ENCODE assay signal across 19 cellular contexts in genomic region chr1:176878750-176879536, GRCh38.
DNase-seq lines count a peak whose midpoint lies in the region; ATAC-seq and TF ChIP-seq lines count a peak whose summit lies in the region.
"Had no signal": no experiment of that assay in that cellular context is flagged by ENCODE, and none has a peak within 500 bp of the region (broad histone marks: within the 10 kb centered on the region; RNA-seq: fewer than 3 reads in every experiment).

No MANE protein-coding gene starts in this region.

- ATAC-seq in Right ventricle myocardium superior (ENCODE audit: poor library complexity) (no peak), GM19455 (IDR thresholded peaks at IDR 0.05; ENCODE audit: unreplicated experiment) (no peak)

- H3K4me1 ChIP-seq in left ventricle myocardium inferior (no peaks in the 10 kb centered on the region), Karpas-422 (ENCODE audit: low read length) (peaks cover 6% of the 10 kb centered on the region; the same call in 1 of the 2 replicates)
- H3K4me1 ChIP-seq: HAP-1, SJSA1, uterus had no signal

- H3K27ac ChIP-seq in left ventricle myocardium inferior (replicated peaks) (no peak overlapping the region), Karpas-422 (ENCODE audit: low read length) (no peak overlapping the region)
- H3K27ac ChIP-seq: cardiac muscle cell, SJSA1, uterus, VCaP had no signal

- H3K4me2 ChIP-seq in Karpas-422 (ENCODE audit: low read depth, low read length, poor library complexity, severe bottlenecking): no peak overlapping the region

- TF ChIP-seq CTCF in left ventricle myocardium inferior (IDR thresholded peaks at IDR 0.05; ENCODE audit: borderline replicate concordance) (peak; percentile 17), astrocyte of the spinal cord (IDR thresholded peaks at IDR 0.05; ENCODE audit: low read depth, low read length) (peak; percentile 8), retinal pigment epithelial cell (conservative IDR thresholded peaks at IDR 0.05; ENCODE audit: low read depth, low read length) (peak; percentile 24)

- H3K9ac ChIP-seq in Karpas-422 (ENCODE audit: low read length): no peak overlapping the region

- H3K4me3 ChIP-seq in left ventricle myocardium inferior (no peak overlapping the region), Karpas-422 (ENCODE audit: low read length) (no peak overlapping the region), astrocyte of the spinal cord (ENCODE audit: low read depth, low read length) (no peak overlapping the region), retinal pigment epithelial cell (ENCODE audit: low read length) (no peak overlapping the region)
- H3K4me3 ChIP-seq: cardiac muscle cell, HAP-1, SJSA1, uterus had no signal

- intact Hi-C loops in left ventricle myocardium inferior (cut with micrococcal nuclease): no loop called here
- intact Hi-C loops in Right ventricle myocardium superior (cut with DNase I): loop anchor here (5.0 kb wide), 1 partner anchor 322 kb away; no protein-coding TSS in a partner anchor

- H3K27me3 ChIP-seq in left ventricle myocardium inferior (ENCODE audit: low read depth): no peaks in the 10 kb centered on the region
- no peaks in the 10 kb centered on the region for H3K27me3 ChIP-seq in Karpas-422 (ENCODE audit: low read length)
- H3K27me3 ChIP-seq: cardiac muscle cell, uterus had no signal

- H3K9me2 ChIP-seq in Karpas-422 (replicated peaks; ENCODE audit: insufficient read depth, low read length): no peaks in the 10 kb centered on the region

- H2AFZ ChIP-seq in Karpas-422 (ENCODE audit: low read length): no peak overlapping the region

- H3K9me3 ChIP-seq in left ventricle myocardium inferior (replicated peaks): no peaks in the 10 kb centered on the region
- H3K9me3 ChIP-seq in Karpas-422 (ENCODE audit: low read length): no peaks in the 10 kb centered on the region
- H3K9me3 ChIP-seq: HAP-1, SJSA1, uterus had no signal

- H3K36me3 ChIP-seq in left ventricle myocardium inferior: no peaks in the 10 kb centered on the region
- no peaks in the 10 kb centered on the region for H3K36me3 ChIP-seq in Karpas-422 (ENCODE audit: insufficient read depth, low read length)
- H3K36me3 ChIP-seq: cardiac muscle cell, HAP-1, SJSA1, uterus had no signal

- no peaks in the 10 kb centered on the region for H4K20me1 ChIP-seq in Karpas-422 (ENCODE audit: insufficient read depth, low read depth, low read length)

- in situ Hi-C loops in astrocyte of the spinal cord (cut with HindIII; ENCODE audit: low sequenced_read_pairs): no loop called here

- DNase-seq in left ventricle myocardium inferior (no peak), Right ventricle myocardium superior (no peak), Karpas-422 (peak; percentile 45), astrocyte of the spinal cord (ENCODE audit: low read depth, low spot score) (no peak), retinal pigment epithelial cell (ENCODE audit: low read depth) (no peak), AG20443 (ENCODE audit: low spot score) (no peak)
- no peak for DNase-seq in stimulated activated CD4-positive, alpha-beta T cell treated with anti-CD3 and anti-CD28 coated beads, Interleukin-4, amount 100 ng/mL, for 1 hour
- DNase-seq: activated naive CD4-positive, alpha-beta T cell treated with anti-CD3 and anti-CD28 coated beads, Interleukin-2, amount 50 U/mL, for 16 hours; glutamatergic neuron; NCI-H446 treated with DMSO at 0.1 percent for 48 hours; retina; stimulated activated CD4-positive, alpha-beta T cell treated with anti-CD3 and anti-CD28 coated beads, Interleukin-2, amount 100 ng/mL, for 48 hours; stimulated activated naive B cell treated with anti-CD40 and anti-IgM and Interleukin-4, amounts not matched to agents 10 μg/mL and 1 μg/mL and 100 μg/mL, for 72 hours; uterus had no signal

- no peaks in the 10 kb centered on the region for H3K79me2 ChIP-seq in Karpas-422 (ENCODE audit: low read length)
